Comparison of ENCODE assay signal across 19 cellular contexts in genomic region chr3:29679967-29680366, GRCh38.
"Had no signal": no experiment of that assay in that cellular context is flagged by ENCODE, and none has a peak within 500 bp of the region (broad histone marks: within the 10 kb centered on the region; RNA-seq: fewer than 3 reads in every experiment).

No MANE protein-coding gene starts in this region.

- H3K4me1 Mint-ChIP-seq: immature natural killer cell had no signal

- H3K4me3 Mint-ChIP-seq: immature natural killer cell, nephron had no signal

- H3K27ac Mint-ChIP-seq: immature natural killer cell had no signal

- H2AFZ ChIP-seq: parathyroid adenoma had no signal

- ATAC-seq: gastroesophageal sphincter, left colon had no signal

- H3K79me2 ChIP-seq: parathyroid adenoma had no signal

- H3K27ac ChIP-seq: colonic mucosa, esophagus squamous epithelium, gastroesophageal sphincter, parathyroid adenoma, thyroid gland, upper lobe of left lung, uterus had no signal

- H3K4me3 ChIP-seq: colonic mucosa, esophagus squamous epithelium, gastroesophageal sphincter, smooth muscle cell, thyroid gland, upper lobe of left lung, uterus had no signal

- H3K36me3 Mint-ChIP-seq: immature natural killer cell had no signal

- DNase-seq: caudate nucleus; colonic mucosa; dermis blood vessel endothelial cell; esophagus squamous epithelium; foreskin fibroblast; glutamatergic neuron; immature natural killer cell; kidney; left colon; occipital lobe; stimulated activated CD4-positive, alpha-beta T cell treated with anti-CD3 and anti-CD28 coated beads, Interleukin-2, amount 100 ng/mL, for 48 hours; stimulated activated naive CD4-positive, alpha-beta T cell treated with Interleukin-2 at 50 U/mL for 16 hours; thyroid gland; upper lobe of left lung; uterus had no signal

- FAIRE-seq: kidney had no signal

- H3K4me2 ChIP-seq: smooth muscle cell had no signal

- H3K9ac ChIP-seq: parathyroid adenoma had no signal

- H3K9me3 ChIP-seq: colonic mucosa, esophagus squamous epithelium, gastroesophageal sphincter, thyroid gland, upper lobe of left lung, uterus had no signal

- H3K27me3 ChIP-seq: colonic mucosa, esophagus squamous epithelium, gastroesophageal sphincter, thyroid gland, upper lobe of left lung, uterus had no signal

- H3K36me3 ChIP-seq: colonic mucosa, esophagus squamous epithelium, gastroesophageal sphincter, thyroid gland, upper lobe of left lung, uterus had no signal

- H3K4me1 ChIP-seq: colonic mucosa, parathyroid adenoma, uterus had no signal
